20 cellular contexts compared by ENCODE assay signal in genomic region chr12:109114644-109115043, GRCh38. TPM values are rescaled to one million over a fixed set of nuclear protein-coding genes. Genes with fewer than 3 reads are reported as not detected.
DNase-seq lines count a peak whose midpoint lies in the region; ATAC-seq, FAIRE-seq and TF ChIP-seq lines count a peak whose summit lies in the region.
"Had no signal": no experiment of that assay in that cellular context is flagged by ENCODE, and none has a peak within 500 bp of the region (broad histone marks: within the 10 kb centered on the region; RNA-seq: fewer than 3 reads in every experiment).

No MANE protein-coding gene starts in this region.

- H3K4me2 ChIP-seq in HepG2 (ENCODE audit: low read depth, low read length) (peak overlapping the region; percentile 93), OCI-LY7 (ENCODE audit: low read length) (no peak overlapping the region)

- H3K36me3 Mint-ChIP-seq in activated CD4-positive, alpha-beta T cell treated with anti-CD3 and anti-CD28 coated beads for 36 hours (ENCODE audit: low read depth), result peaks cover 5% of the 10 kb centered on the region

- TF ChIP-seq POLR2A in HepG2 (IDR thresholded peaks at IDR 0.05; ENCODE audit: insufficient read depth in 1 of 2, low read depth in 2 of 2, low read length in 2 of 2), result no peak
- no peak for TF ChIP-seq POLR2A in gastrocnemius medialis (IDR thresholded peaks at IDR 0.05)

- DNase-seq in right atrium auricular region (ENCODE audit: low spot score), result no peak
- no peak for DNase-seq in left cardiac atrium
- DNase-seq in HepG2 (ENCODE audit: low spot score), result no peak
- no peak for DNase-seq in gastrocnemius medialis
- DNase-seq in OCI-LY7 (ENCODE audit: low spot score), result no peak
- no peak for DNase-seq in activated CD4-positive, alpha-beta T cell treated with anti-CD3 and anti-CD28 coated beads for 36 hours
- no peak for DNase-seq in inferior parietal cortex (ENCODE audit: extremely low spot score)
- no peak for DNase-seq in activated CD4-positive, alpha-beta T cell treated with anti-CD3 and anti-CD28 coated beads, Interleukin-2, amount 50 U/mL, for 4 hours
- DNase-seq: ACHN; activated naive CD4-positive, alpha-beta T cell treated with anti-CD3 and anti-CD28 coated beads for 36 hours; C1 segment of cervical spinal cord; colonic mucosa; NCI-H1417; NCI-H526; stimulated activated CD4-positive, alpha-beta T cell treated with anti-CD3 and anti-CD28 coated beads, Interleukin-4, amount 100 ng/mL, for 1 hour; stimulated activated naive CD8-positive, alpha-beta T cell treated with anti-CD3 and anti-CD28 coated beads, Interleukin-15, amount 100 ng/mL, for 72 hours had no signal

- H3K4me3 ChIP-seq in right atrium auricular region, result no peak overlapping the region
- peak overlapping the region in 1 of 3 experiments; percentile 65; a peak in 1 of 6 replicates for H3K4me3 ChIP-seq in HepG2 (replicated peaks in 1 of 3; ENCODE audit: insufficient read depth in 1 of 3, low read depth in 2 of 3, low read length in 3 of 3)
- H3K4me3 ChIP-seq in gastrocnemius medialis, result peak overlapping the region in 3 of 4 donors; percentile 6 to 21 (median 17)
- H3K4me3 ChIP-seq in OCI-LY7 (ENCODE audit: low read depth, low read length, poor library complexity, severe bottlenecking), result no peak overlapping the region
- H3K4me3 ChIP-seq: colonic mucosa, skin epidermis had no signal

- H3K36me3 ChIP-seq in right atrium auricular region (no peaks in the 10 kb centered on the region), HepG2 (replicated peaks in 1 of 2; ENCODE audit: control insufficient read depth in 1 of 2, insufficient read depth in 2 of 2, low read length in 2 of 2) (no peaks in the 10 kb centered on the region; a peak in 2 of 5 replicates), gastrocnemius medialis (peaks cover 0 to 6% of the 10 kb centered on the region in 2 donors), OCI-LY7 (ENCODE audit: insufficient read depth, low read length) (peaks cover 32% of the 10 kb centered on the region)
- H3K36me3 ChIP-seq: colonic mucosa had no signal

- no peak overlapping the region for H3K4me3 Mint-ChIP-seq in activated CD4-positive, alpha-beta T cell treated with anti-CD3 and anti-CD28 coated beads for 36 hours
- H3K4me3 Mint-ChIP-seq: activated naive CD4-positive, alpha-beta T cell treated with anti-CD3 and anti-CD28 coated beads for 36 hours; stimulated activated naive CD8-positive, alpha-beta T cell treated with anti-CD3 and anti-CD28 coated beads, Interleukin-15, amount 100 ng/mL, for 72 hours had no signal

- no peaks in the 10 kb centered on the region for H3K9me3 ChIP-seq in right atrium auricular region
- H3K9me3 ChIP-seq in HepG2 (ENCODE audit: low read length), result no peaks in the 10 kb centered on the region
- no peaks in the 10 kb centered on the region for H3K9me3 ChIP-seq in gastrocnemius medialis
- no peaks in the 10 kb centered on the region for H3K9me3 ChIP-seq in OCI-LY7 (ENCODE audit: low read length)
- H3K9me3 ChIP-seq: colonic mucosa had no signal

- no peak overlapping the region for H2AFZ ChIP-seq in HepG2 (ENCODE audit: low read length)
- H2AFZ ChIP-seq in OCI-LY7 (ENCODE audit: low read length), result no peak overlapping the region

- no TSS peak for BruUV-seq in HepG2 (replicated peaks; lab: Mats Ljungman, UMichigan)
- no TSS peak for BruUV-seq in OCI-LY7 (replicated peaks; lab: Mats Ljungman, UMichigan)

- CTCF ChIA-PET in HepG2 (lab: Yijun Ruan, JAX; ENCODE audit: low intra/inter-chr PET ratio, low total read pairs), result no interaction called here
- CTCF ChIA-PET in OCI-LY7 (lab: Charles Lee; ENCODE audit: unreplicated experiment), result no interaction called here
- CTCF ChIA-PET in activated CD4-positive, alpha-beta T cell treated with anti-CD3 and anti-CD28 coated beads for 36 hours (lab: Charles Lee), result interaction anchor here (0.6 to 4.2 kb wide), 4 partner anchors 14 to 498 kb away, joined by 3 to 17 read pairs (median 4); no protein-coding TSS in a partner anchor

- no peak overlapping the region for H3K9ac ChIP-seq in HepG2 (ENCODE audit: insufficient read depth, low read depth, low read length)

- H3K4me1 ChIP-seq in right atrium auricular region (peaks cover 0 to 87% of the 10 kb centered on the region in 2 donors), HepG2 (ENCODE audit: insufficient read depth, low read length) (peaks cover 89% of the 10 kb centered on the region), gastrocnemius medialis (peaks cover 31 to 69% of the 10 kb centered on the region in 2 donors), OCI-LY7 (ENCODE audit: insufficient read depth, low read length, poor library complexity, severe bottlenecking) (peaks cover 7% of the 10 kb centered on the region)

- no peak overlapping the region for H3K27ac Mint-ChIP-seq in activated CD4-positive, alpha-beta T cell treated with anti-CD3 and anti-CD28 coated beads for 36 hours
- H3K27ac Mint-ChIP-seq: activated naive CD4-positive, alpha-beta T cell treated with anti-CD3 and anti-CD28 coated beads for 36 hours had no signal

- no peaks in the 10 kb centered on the region for H3K27me3 Mint-ChIP-seq in activated CD4-positive, alpha-beta T cell treated with anti-CD3 and anti-CD28 coated beads for 36 hours
- H3K27me3 Mint-ChIP-seq: stimulated activated naive CD8-positive, alpha-beta T cell treated with anti-CD3 and anti-CD28 coated beads, Interleukin-15, amount 100 ng/mL, for 72 hours had no signal

- 87% methylated on average over 2 of the region's 2 CpGs for WGBS in HepG2 (ENCODE audit: low lambda C conversion rate)

- H3K9me2 ChIP-seq in OCI-LY7 (ENCODE audit: insufficient read depth, low read length), result no peaks in the 10 kb centered on the region

- no peaks in the 10 kb centered on the region for H3K27me3 ChIP-seq in right atrium auricular region
- no peaks in the 10 kb centered on the region for H3K27me3 ChIP-seq in HepG2 (ENCODE audit: control insufficient read depth in 1 of 2, insufficient read depth in 2 of 2, low read length in 2 of 2)
- H3K27me3 ChIP-seq in gastrocnemius medialis, result no peaks in the 10 kb centered on the region
- H3K27me3 ChIP-seq: colonic mucosa had no signal

- H3K27ac ChIP-seq in right atrium auricular region, result peak overlapping the region; percentile 94 to 95
- peak overlapping the region; percentile 97 for H3K27ac ChIP-seq in HepG2 (ENCODE audit: extremely low read length, insufficient read depth, low read length)
- H3K27ac ChIP-seq in gastrocnemius medialis, result peak overlapping the region; percentile 93 to 99 (median 97)
- H3K27ac ChIP-seq in OCI-LY7 (ENCODE audit: low read depth, low read length, poor library complexity, severe bottlenecking), result no peak overlapping the region

- TF ChIP-seq RAD21 in HepG2 (CRISPR knock-in tag; IDR thresholded peaks at IDR 0.05), result no peak

- POLR2A ChIA-PET in HepG2 (lab: Yijun Ruan, JAX) (interaction anchor here (1.0 kb wide), 1 partner anchor 16 kb away, joined by 3 read pairs; no protein-coding TSS in a partner anchor), OCI-LY7 (lab: Charles Lee) (interaction anchor here (0.7 to 1.3 kb wide), 4 partner anchors 12 to 897 kb away, joined by 3 to 4 read pairs (median 3); no protein-coding TSS in a partner anchor)
- POLR2A ChIA-PET in activated CD4-positive, alpha-beta T cell treated with anti-CD3 and anti-CD28 coated beads for 36 hours (lab: Charles Lee), result no interaction called here

- H3K4me1 Mint-ChIP-seq in activated CD4-positive, alpha-beta T cell treated with anti-CD3 and anti-CD28 coated beads for 36 hours, result peaks cover 29% of the 10 kb centered on the region

- H3K9me3 Mint-ChIP-seq in activated CD4-positive, alpha-beta T cell treated with anti-CD3 and anti-CD28 coated beads for 36 hours (ENCODE audit: low read depth), result no peaks in the 10 kb centered on the region
- H3K9me3 Mint-ChIP-seq: activated naive CD4-positive, alpha-beta T cell treated with anti-CD3 and anti-CD28 coated beads for 36 hours; stimulated activated naive CD8-positive, alpha-beta T cell treated with anti-CD3 and anti-CD28 coated beads, Interleukin-15, amount 100 ng/mL, for 72 hours had no signal

- no peak for ATAC-seq in left cardiac atrium
- ATAC-seq in HepG2, result no peak
- no peak for ATAC-seq in gastrocnemius medialis
- no peak for ATAC-seq in activated CD4-positive, alpha-beta T cell treated with anti-CD3 and anti-CD28 coated beads for 36 hours
- ATAC-seq: stimulated activated naive CD8-positive, alpha-beta T cell treated with anti-CD3 and anti-CD28 coated beads, Interleukin-15, amount 100 ng/mL, for 72 hours had no signal

- FAIRE-seq in HepG2 (lab: Jason Lieb, UNC), result no peak
- FAIRE-seq: astrocyte, D721Med, endothelial cell of umbilical vein had no signal

- in situ Hi-C loops in HepG2 (cut with HindIII; ENCODE audit: extremely low pct_ligation_motif_present, low pct_unique_long_range_greater_than_20kb), result no loop called here
- in situ Hi-C loops in gastrocnemius medialis (cut with MboI; ENCODE audit: low sequenced_read_pairs in 4 of 4), result loop anchor here in 1 of 4 donors (25.0 kb wide), 1 partner anchor 427 kb away; no protein-coding TSS in a partner anchor

- TF ChIP-seq CTCF in right atrium auricular region (IDR thresholded peaks at IDR 0.05) (no peak), HepG2 (CRISPR knock-in tag; IDR thresholded peaks at IDR 0.05) (no peak), gastrocnemius medialis (IDR thresholded peaks at IDR 0.05 in 4 of 5, conservative IDR thresholded peaks at IDR 0.05 in 1 of 5) (no peak), OCI-LY7 (conservative IDR thresholded peaks at IDR 0.05; ENCODE audit: low read length) (no peak)

- intact Hi-C loops in left cardiac atrium (cut with DNase I) (loop anchor here (5.0 to 10.0 kb wide), 2 partner anchors 43 to 50 kb away; no protein-coding TSS in a partner anchor), HepG2 (cut with micrococcal nuclease; ENCODE audit: unreplicated experiment) (loop anchor here (5.0 kb wide), 2 partner anchors 38 to 133 kb away; no protein-coding TSS in a partner anchor), gastrocnemius medialis (cut with DNase I; ENCODE audit: low total_unique reads) (loop anchor here (5.0 to 10.0 kb wide), 3 partner anchors 48 to 422 kb away; no protein-coding TSS in a partner anchor), OCI-LY7 (cut with micrococcal nuclease; ENCODE audit: unreplicated experiment) (loop anchor here (5.0 kb wide), 1 partner anchor 273 kb away; no protein-coding TSS in a partner anchor)
- intact Hi-C loops in activated CD4-positive, alpha-beta T cell treated with anti-CD3 and anti-CD28 coated beads for 36 hours (cut with DNase I, micrococcal nuclease), result loop anchor here in 1 of 2 experiments (5.0 kb wide), 1 partner anchor 273 kb away; no protein-coding TSS in a partner anchor

- H4K20me1 ChIP-seq in HepG2 (ENCODE audit: insufficient read depth, low read length) (no peaks in the 10 kb centered on the region), OCI-LY7 (ENCODE audit: insufficient read depth, low read length) (no peaks in the 10 kb centered on the region)

- H3K79me2 ChIP-seq in HepG2 (ENCODE audit: insufficient read depth, low read length) (peaks cover 13% of the 10 kb centered on the region), OCI-LY7 (ENCODE audit: insufficient read depth, low read depth, low read length) (no peaks in the 10 kb centered on the region)

- TF ChIP-seq EP300 in HepG2 (IDR thresholded peaks at IDR 0.05; ENCODE audit: low read depth in 2 of 2, low read length in 2 of 2) (no peak), HepG2 (CRISPR knock-in tag; IDR thresholded peaks at IDR 0.05; ENCODE audit: borderline replicate concordance) (no peak)

RNA-seq across cellular contexts. Expression of gene ACACB, which starts 1.7 kb away (rescaled TPM):
- total RNA-seq in right atrium auricular region, result 100 to 1,000 TPM in 1 of 2 donors, 10 to 100 TPM in 1; 76.8 to 104 TPM
- total RNA-seq in left cardiac atrium, result 100 to 1,000 TPM; 165 to 172 TPM
- total RNA-seq in HepG2 (2016; rRNA removed; fragmentation: Illumina TruSeq; extraction: Trizol), result 6.0 and 8.6 TPM in 2 replicates
- 3.7 and 5.2 TPM in 2 replicates for total RNA-seq in HepG2 (2016; cell fraction: cytosol; rRNA removed; fragmentation: Illumina TruSeq; extraction: Trizol; ENCODE audit: low read depth)
- total RNA-seq in HepG2 (2016; cell fraction: insoluble cytoplasmic fraction; rRNA removed; fragmentation: Illumina TruSeq; extraction: Trizol), result 4.7 and 10.3 TPM in 2 replicates
- total RNA-seq in HepG2 (2016; cell fraction: membrane; rRNA removed; fragmentation: Illumina TruSeq; extraction: Trizol), result 4.2 and 5.9 TPM in 2 replicates
- 14.3 and 17.9 TPM in 2 replicates for total RNA-seq in HepG2 (2016; cell fraction: nucleus; rRNA removed; fragmentation: Illumina TruSeq; extraction: Trizol)
- polyA plus RNA-seq in HepG2 (2011; rRNA removed), result 6.2 and 6.4 TPM in 2 replicates
- 3.4 and 4.6 TPM in 2 replicates for polyA plus RNA-seq in HepG2 (2011; cell fraction: cytosol; rRNA removed)
- polyA plus RNA-seq in HepG2 (2011; cell fraction: nucleus; rRNA removed), result 18.8 and 19.2 TPM in 2 replicates
- 4.3 and 4.9 TPM in 2 replicates for polyA plus RNA-seq in HepG2 (2012)
- 0.51 TPM in 2 replicates for polyA plus RNA-seq in HepG2 (2016; cell fraction: cytosol; fragmentation: Illumina TruSeq; extraction: Trizol; ENCODE audit: low read depth)
- 3.6 and 4.3 TPM in 2 replicates for polyA plus RNA-seq in HepG2 (2016; cell fraction: insoluble cytoplasmic fraction; fragmentation: Illumina TruSeq; extraction: Trizol; ENCODE audit: low read depth)
- polyA plus RNA-seq in HepG2 (2016; cell fraction: membrane; fragmentation: Illumina TruSeq; extraction: Trizol; ENCODE audit: low read depth), result 1.0 and 1.2 TPM in 2 replicates
- polyA plus RNA-seq in HepG2 (2016; cell fraction: nucleus; fragmentation: Illumina TruSeq; extraction: Trizol; ENCODE audit: insufficient read depth, low read depth), result 18.5 and 20.2 TPM in 2 replicates
- 24.1 and 29.2 TPM in 2 replicates for polyA minus RNA-seq in HepG2 (2011; rRNA and poly(A)+ RNA removed; ENCODE audit: low replicate concordance)
- polyA minus RNA-seq in HepG2 (2011; cell fraction: cytosol; rRNA and poly(A)+ RNA removed), result 5.0 and 5.1 TPM in 2 replicates
- 23.6 and 44.9 TPM in 2 replicates for polyA minus RNA-seq in HepG2 (2011; cell fraction: nucleus; rRNA and poly(A)+ RNA removed)
- 1,000 to 10,000 TPM in 1 of 4 donors, 100 to 1,000 TPM in 3; 595 to 1,103 (median 698) TPM for total RNA-seq in gastrocnemius medialis
- total RNA-seq in OCI-LY7 (2014; rRNA removed; shearing (Covaris generic)), result 19.7 and 25.6 TPM in 2 replicates
- total RNA-seq in OCI-LY7 (2022), result 45.1 and 46.2 TPM in 2 replicates
- total RNA-seq in activated CD4-positive, alpha-beta T cell treated with anti-CD3 and anti-CD28 coated beads for 36 hours, result 10 to 100 TPM; 11.5 to 13.3 TPM

RNA-seq across cellular contexts. Expression of gene UNG, which starts 17.2 kb away (rescaled TPM):
- total RNA-seq in right atrium auricular region (10 to 100 TPM; 10.2 to 12.1 TPM), left cardiac atrium (10 to 100 TPM; 13.9 to 16.6 TPM), HepG2 (2016; rRNA removed; fragmentation: Illumina TruSeq; extraction: Trizol) (114 and 144 TPM in 2 replicates), gastrocnemius medialis (10 to 100 TPM; 38.7 to 45.3 (median 42.3) TPM), OCI-LY7 (2022) (84.1 and 85.0 TPM in 2 replicates)
- total RNA-seq in HepG2 (2016; cell fraction: cytosol; rRNA removed; fragmentation: Illumina TruSeq; extraction: Trizol; ENCODE audit: low read depth), result 14.1 and 15.1 TPM in 2 replicates
- total RNA-seq in HepG2 (2016; cell fraction: insoluble cytoplasmic fraction; rRNA removed; fragmentation: Illumina TruSeq; extraction: Trizol), result 113 and 144 TPM in 2 replicates
- 42.9 and 44.0 TPM in 2 replicates for total RNA-seq in HepG2 (2016; cell fraction: membrane; rRNA removed; fragmentation: Illumina TruSeq; extraction: Trizol)
- 46.7 and 49.9 TPM in 2 replicates for total RNA-seq in HepG2 (2016; cell fraction: nucleus; rRNA removed; fragmentation: Illumina TruSeq; extraction: Trizol)
- polyA plus RNA-seq in HepG2 (2011; rRNA removed), result 20.5 and 23.3 TPM in 2 replicates
- polyA plus RNA-seq in HepG2 (2011; cell fraction: cytosol; rRNA removed), result 18.8 and 19.2 TPM in 2 replicates
- polyA plus RNA-seq in HepG2 (2011; cell fraction: nucleus; rRNA removed), result 9.4 and 9.6 TPM in 2 replicates
- polyA plus RNA-seq in HepG2 (2012), result 24.4 and 35.2 TPM in 2 replicates
- polyA plus RNA-seq in HepG2 (2016; cell fraction: cytosol; fragmentation: Illumina TruSeq; extraction: Trizol; ENCODE audit: low read depth), result 11.6 and 12.8 TPM in 2 replicates
- 144 TPM in 2 replicates for polyA plus RNA-seq in HepG2 (2016; cell fraction: insoluble cytoplasmic fraction; fragmentation: Illumina TruSeq; extraction: Trizol; ENCODE audit: low read depth)
- 28.5 and 28.6 TPM in 2 replicates for polyA plus RNA-seq in HepG2 (2016; cell fraction: membrane; fragmentation: Illumina TruSeq; extraction: Trizol; ENCODE audit: low read depth)
- polyA plus RNA-seq in HepG2 (2016; cell fraction: nucleus; fragmentation: Illumina TruSeq; extraction: Trizol; ENCODE audit: insufficient read depth, low read depth), result 65.0 and 67.4 TPM in 2 replicates
- polyA minus RNA-seq in HepG2 (2011; rRNA and poly(A)+ RNA removed; ENCODE audit: low replicate concordance), result 11.1 and 15.9 TPM in 2 replicates
- 11.2 and 14.4 TPM in 2 replicates for polyA minus RNA-seq in HepG2 (2011; cell fraction: cytosol; rRNA and poly(A)+ RNA removed)
- polyA minus RNA-seq in HepG2 (2011; cell fraction: nucleus; rRNA and poly(A)+ RNA removed), result 6.8 and 7.1 TPM in 2 replicates
- 50.7 and 60.6 TPM in 2 replicates for total RNA-seq in OCI-LY7 (2014; rRNA removed; shearing (Covaris generic))
- total RNA-seq in activated CD4-positive, alpha-beta T cell treated with anti-CD3 and anti-CD28 coated beads for 36 hours, result 10 to 100 TPM; 69.9 TPM

RNA-seq across cellular contexts. Expression of gene ALKBH2, which starts 21.4 kb away (rescaled TPM):
- total RNA-seq in right atrium auricular region (1 to 10 TPM; 3.9 to 8.5 TPM), left cardiac atrium (10 to 100 TPM in 1 of 2 donors, 1 to 10 TPM in 1; 8.5 to 12.0 TPM), HepG2 (2016; rRNA removed; fragmentation: Illumina TruSeq; extraction: Trizol) (40.5 and 46.7 TPM in 2 replicates), gastrocnemius medialis (10 to 100 TPM in 3 of 4 donors, 1 to 10 TPM in 1; 8.7 to 22.5 (median 18.2) TPM), OCI-LY7 (2022) (90.5 and 111 TPM in 2 replicates)
- 26.9 and 30.3 TPM in 2 replicates for total RNA-seq in HepG2 (2016; cell fraction: cytosol; rRNA removed; fragmentation: Illumina TruSeq; extraction: Trizol; ENCODE audit: low read depth)
- total RNA-seq in HepG2 (2016; cell fraction: insoluble cytoplasmic fraction; rRNA removed; fragmentation: Illumina TruSeq; extraction: Trizol), result 42.1 and 42.5 TPM in 2 replicates
- total RNA-seq in HepG2 (2016; cell fraction: membrane; rRNA removed; fragmentation: Illumina TruSeq; extraction: Trizol), result 25.3 and 29.0 TPM in 2 replicates
- total RNA-seq in HepG2 (2016; cell fraction: nucleus; rRNA removed; fragmentation: Illumina TruSeq; extraction: Trizol), result 31.4 and 33.2 TPM in 2 replicates
- polyA plus RNA-seq in HepG2 (2011; rRNA removed), result 19.2 and 21.0 TPM in 2 replicates
- polyA plus RNA-seq in HepG2 (2011; cell fraction: cytosol; rRNA removed), result 16.6 and 17.1 TPM in 2 replicates
- polyA plus RNA-seq in HepG2 (2011; cell fraction: nucleus; rRNA removed), result 34.1 and 41.7 TPM in 2 replicates
- 18.9 and 22.6 TPM in 2 replicates for polyA plus RNA-seq in HepG2 (2012)
- polyA plus RNA-seq in HepG2 (2016; cell fraction: cytosol; fragmentation: Illumina TruSeq; extraction: Trizol; ENCODE audit: low read depth), result 13.7 and 19.0 TPM in 2 replicates
- 40.3 and 40.9 TPM in 2 replicates for polyA plus RNA-seq in HepG2 (2016; cell fraction: insoluble cytoplasmic fraction; fragmentation: Illumina TruSeq; extraction: Trizol; ENCODE audit: low read depth)
- 18.2 and 23.2 TPM in 2 replicates for polyA plus RNA-seq in HepG2 (2016; cell fraction: membrane; fragmentation: Illumina TruSeq; extraction: Trizol; ENCODE audit: low read depth)
- 65.5 and 73.7 TPM in 2 replicates for polyA plus RNA-seq in HepG2 (2016; cell fraction: nucleus; fragmentation: Illumina TruSeq; extraction: Trizol; ENCODE audit: insufficient read depth, low read depth)
- polyA minus RNA-seq in HepG2 (2011; rRNA and poly(A)+ RNA removed; ENCODE audit: low replicate concordance), result 7.5 and 22.5 TPM in 2 replicates
- 6.2 and 6.4 TPM in 2 replicates for polyA minus RNA-seq in HepG2 (2011; cell fraction: cytosol; rRNA and poly(A)+ RNA removed)
- 6.6 and 10.9 TPM in 2 replicates for polyA minus RNA-seq in HepG2 (2011; cell fraction: nucleus; rRNA and poly(A)+ RNA removed)
- total RNA-seq in OCI-LY7 (2014; rRNA removed; shearing (Covaris generic)), result 70.3 and 76.8 TPM in 2 replicates
- total RNA-seq in activated CD4-positive, alpha-beta T cell treated with anti-CD3 and anti-CD28 coated beads for 36 hours, result 10 to 100 TPM; 32.1 to 33.3 TPM

Comparison
In these comparisons a context has a peak if more than half of its experiments do, and no peak if none do; other contexts are left out.
1. H3K4me3 ChIP-seq: peak in gastrocnemius medialis (3 of 4); none in right atrium auricular region (0 of 2) and OCI-LY7 (single experiment).